16 cellular contexts compared by ENCODE assay signal in genomic region chr3:147843331-147843730, GRCh38.
DNase-seq lines count a peak whose midpoint lies in the region; FAIRE-seq and TF ChIP-seq lines count a peak whose summit lies in the region.
"Had no signal": no experiment of that assay in that cellular context is flagged by ENCODE, and none has a peak within 500 bp of the region (broad histone marks: within the 10 kb centered on the region; RNA-seq: fewer than 3 reads in every experiment).

No MANE protein-coding gene starts in this region.

- no peak overlapping the region for H3K4me3 ChIP-seq in foreskin fibroblast (ENCODE audit: low read depth in 1 of 2, low read length in 2 of 2)
- H3K4me3 ChIP-seq: A549 had no signal

- TF ChIP-seq POLR2A in H54 (IDR thresholded peaks at IDR 0.05; ENCODE audit: low read depth, low read length): no peak

- TF ChIP-seq CTCF in foreskin fibroblast (IDR thresholded peaks at IDR 0.05; ENCODE audit: low read depth, low read length): no peak

- intact Hi-C loops in cardiac septum (cut with DNase I): no loop called here

- FAIRE-seq in H54 (lab: Jason Lieb, UNC): peak; percentile 61
- FAIRE-seq: A549, D721Med had no signal

- DNase-seq in H54 (ENCODE audit: insufficient read length, low spot score) (no peak), HT1080 (ENCODE audit: low read depth) (peak; percentile 76), RKO (ENCODE audit: low spot score) (peak; percentile 61), foreskin fibroblast (peak; percentile 4 to 11), cardiac septum (ENCODE audit: low spot score) (no peak), OCI-M1 (lab: John Stamatoyannopoulos, UW) (no peak), NCI-H1092 treated with DMSO at 0.1 percent for 48 hours (lab: John Stamatoyannopoulos, UW) (no peak)
- DNase-seq in activated CD4-positive, CD25-positive, alpha-beta regulatory T cell (lab: John Stamatoyannopoulos, UW): no peak
- DNase-seq: CD8-positive, alpha-beta T cell; COR-L47; DMS153; DMS79 treated with DMSO at 0.1 percent for 48 hours; GF-D8; GOT3 had no signal

Comparison
In these comparisons a context has a peak if more than half of its experiments do, and no peak if none do; other contexts are left out.
1. DNase-seq: peak in HT1080 (single experiment), RKO (single experiment) and foreskin fibroblast (2 of 2); none in H54 (single experiment), activated CD4-positive, CD25-positive, alpha-beta regulatory T cell (0 of 4), cardiac septum (single experiment), OCI-M1 (single experiment) and NCI-H1092 treated with DMSO at 0.1 percent for 48 hours (single experiment).